14 cellular contexts compared by ENCODE assay signal in genomic region chr11:68617925-68618809, GRCh38.
"Had no signal": no experiment of that assay in that cellular context is flagged by ENCODE, and none has a peak within 500 bp of the region (broad histone marks: within the 10 kb centered on the region; RNA-seq: fewer than 3 reads in every experiment).

No MANE protein-coding gene starts in this region.

- H3K4me3 Mint-ChIP-seq: activated naive CD8-positive, alpha-beta T cell; activated T-cell treated with anti-CD3 and anti-CD28 coated beads, Interleukin-2, amount 50 U/mL, for 24 hours; memory B cell; neural progenitor cell; T-helper 17 cell had no signal

- H3K9me3 ChIP-seq: colonic mucosa, left ventricle myocardium inferior had no signal

- H3K4me3 ChIP-seq: ascending aorta, colonic mucosa, left ventricle myocardium inferior, neural progenitor cell, smooth muscle cell, tibial artery had no signal

- H3K27ac Mint-ChIP-seq: activated naive CD8-positive, alpha-beta T cell; activated T-cell treated with anti-CD3 and anti-CD28 coated beads, Interleukin-2, amount 50 U/mL, for 24 hours; memory B cell; neural progenitor cell; T-helper 17 cell had no signal

- H3K27me3 ChIP-seq: ascending aorta, colonic mucosa, neural progenitor cell, tibial artery had no signal

- ATAC-seq: T-helper 17 cell had no signal

- H3K4me2 ChIP-seq: neural progenitor cell, smooth muscle cell had no signal

- DNase-seq: activated CD4-positive, alpha-beta T cell treated with anti-CD3 and anti-CD28 coated beads, Interleukin-2, amount 50 U/mL, for 1 hour; activated CD4-positive, CD25-positive, alpha-beta regulatory T cell; activated effector memory CD4-positive, alpha-beta T cell treated with Interleukin-2 at 50 U/mL for 16 hours; activated T-cell treated with anti-CD3 and anti-CD28 coated beads, Interleukin-2, amount 50 U/mL, for 24 hours; colonic mucosa; islet precursor cell; left ventricle myocardium inferior; T-helper 17 cell; tibial artery had no signal

- H2AFZ ChIP-seq: neural progenitor cell had no signal

- H3K27me3 Mint-ChIP-seq: activated naive CD8-positive, alpha-beta T cell; activated T-cell treated with anti-CD3 and anti-CD28 coated beads, Interleukin-2, amount 50 U/mL, for 24 hours; memory B cell; T-helper 17 cell had no signal

- H3K9ac ChIP-seq: neural progenitor cell had no signal

- H3K27ac ChIP-seq: ascending aorta, colonic mucosa, left ventricle myocardium inferior, neural progenitor cell, tibial artery had no signal

- H3K4me1 Mint-ChIP-seq: memory B cell, neural progenitor cell had no signal

- H3K4me1 ChIP-seq: ascending aorta, colonic mucosa, left ventricle myocardium inferior, neural progenitor cell, tibial artery had no signal

- H3K9me3 Mint-ChIP-seq: activated T-cell treated with anti-CD3 and anti-CD28 coated beads, Interleukin-2, amount 50 U/mL, for 24 hours had no signal
